In genomic region chr1:53471000-53471399, GRCh38 we compare ENCODE assay signal across 33 cellular contexts. TPM values are rescaled to one million over a fixed set of nuclear protein-coding genes. Genes with fewer than 3 reads are reported as not detected.
"Had no signal": no experiment of that assay in that cellular context is flagged by ENCODE, and none has a peak within 500 bp of the region (broad histone marks: within the 10 kb centered on the region; RNA-seq: fewer than 3 reads in every experiment).

No MANE protein-coding gene starts in this region.

- H3K27me3 Mint-ChIP-seq: activated CD4-positive, alpha-beta memory T cell treated with anti-CD3 and anti-CD28 coated beads for 36 hours; activated CD4-positive, alpha-beta T cell treated with anti-CD3 and anti-CD28 coated beads for 36 hours; activated naive CD8-positive, alpha-beta T cell; activated T-helper 17 cell treated with anti-CD3 and anti-CD28 coated beads, Interleukin-2, amount 50 U/mL, for 72 hours had no signal

- H3K36me3 ChIP-seq: esophagus squamous epithelium, gastroesophageal sphincter had no signal

- H3K27me3 ChIP-seq: body of pancreas, gastroesophageal sphincter had no signal

- H3K36me3 Mint-ChIP-seq: activated CD4-positive, alpha-beta memory T cell treated with anti-CD3 and anti-CD28 coated beads for 36 hours; activated naive CD8-positive, alpha-beta T cell had no signal

- H3K4me1 ChIP-seq: body of pancreas had no signal

- H3K9me3 ChIP-seq: body of pancreas, esophagus squamous epithelium, gastroesophageal sphincter had no signal

- ATAC-seq: activated CD4-positive, alpha-beta T cell treated with anti-CD3 and anti-CD28 coated beads for 36 hours; activated CD8-positive, alpha-beta T cell treated with anti-CD3 and anti-CD28 coated beads, Interleukin-2, amount 10 ng/mL, durations not matched to agents 7 days and 5 days; activated T-cell treated with anti-CD3 and anti-CD28 coated beads, Interleukin-2, amount 50 U/mL, for 4 hours; activated T-helper 17 cell treated with anti-CD3 and anti-CD28 coated beads, Interleukin-2, amount 50 U/mL, for 72 hours had no signal

- H3K4me3 ChIP-seq: body of pancreas, gastroesophageal sphincter had no signal

- DNase-seq: activated CD4-positive, alpha-beta memory T cell treated with anti-CD3 and anti-CD28 coated beads for 36 hours; activated CD4-positive, alpha-beta T cell treated with anti-CD3 and anti-CD28 coated beads for 36 hours; activated CD4-positive, alpha-beta T cell treated with anti-CD3 and anti-CD28 coated beads, Interleukin-2, amount 10 ng/mL, durations not matched to agents 24 days and 14 days; activated CD4-positive, CD25-positive, alpha-beta regulatory T cell; activated CD4-positive, CD25-positive, alpha-beta regulatory T cell treated with anti-CD3 and anti-CD28 coated beads, Interleukin-2, amount 50 U/mL, for 72 hours; activated CD8-positive, alpha-beta T cell treated with anti-CD3 and anti-CD28 coated beads, Interleukin-2, amount 10 ng/mL, durations not matched to agents 7 days and 5 days; activated effector memory CD4-positive, alpha-beta T cell treated with Interleukin-2 at 50 U/mL for 16 hours; activated gamma-delta T cell treated with Interleukin-2 at 50 U/mL for 16 hours; activated naive CD4-positive, alpha-beta T cell treated with anti-CD3 and anti-CD28 coated beads, Interleukin-2, amount 50 U/mL, for 16 hours; activated naive CD4-positive, alpha-beta T cell treated with Interleukin-2 at 50 U/mL for 16 hours; activated T-cell treated with anti-CD3 and anti-CD28 coated beads, Interleukin-2, amount 50 U/mL, for 4 hours; amniotic stem cell; aorta; body of pancreas; effector CD8-positive, alpha-beta T cell; esophagus squamous epithelium; foreskin melanocyte; T-helper 2 cell had no signal

- H3K4me1 Mint-ChIP-seq: activated CD4-positive, alpha-beta T cell treated with anti-CD3 and anti-CD28 coated beads for 36 hours; activated CD4-positive, alpha-beta T cell treated with anti-CD3 and anti-CD28 coated beads, Interleukin-2, amount 10 ng/mL, durations not matched to agents 24 days and 14 days; activated T-helper 17 cell treated with anti-CD3 and anti-CD28 coated beads, Interleukin-2, amount 50 U/mL, for 72 hours had no signal

- FAIRE-seq: colon, endometrium, endothelial cell of umbilical vein had no signal

- H3K4me3 Mint-ChIP-seq: activated CD4-positive, alpha-beta memory T cell treated with anti-CD3 and anti-CD28 coated beads for 36 hours; activated CD4-positive, alpha-beta T cell treated with anti-CD3 and anti-CD28 coated beads for 36 hours; activated CD4-positive, alpha-beta T cell treated with anti-CD3 and anti-CD28 coated beads, Interleukin-2, amount 10 ng/mL, durations not matched to agents 24 days and 14 days; activated CD8-positive, alpha-beta T cell treated with anti-CD3 and anti-CD28 coated beads, Interleukin-2, amount 10 ng/mL, durations not matched to agents 7 days and 5 days; activated naive CD8-positive, alpha-beta T cell; activated T-cell treated with anti-CD3 and anti-CD28 coated beads, Interleukin-2, amount 50 U/mL, for 4 hours; activated T-helper 17 cell treated with anti-CD3 and anti-CD28 coated beads, Interleukin-2, amount 50 U/mL, for 72 hours had no signal

- H3K27ac Mint-ChIP-seq: activated CD4-positive, alpha-beta memory T cell treated with anti-CD3 and anti-CD28 coated beads for 36 hours; activated CD4-positive, alpha-beta T cell treated with anti-CD3 and anti-CD28 coated beads for 36 hours; activated CD4-positive, alpha-beta T cell treated with anti-CD3 and anti-CD28 coated beads, Interleukin-2, amount 10 ng/mL, durations not matched to agents 24 days and 14 days; activated CD8-positive, alpha-beta T cell treated with anti-CD3 and anti-CD28 coated beads, Interleukin-2, amount 10 ng/mL, durations not matched to agents 7 days and 5 days; activated naive CD8-positive, alpha-beta T cell; activated T-helper 17 cell treated with anti-CD3 and anti-CD28 coated beads, Interleukin-2, amount 50 U/mL, for 72 hours had no signal

- H3K9me3 Mint-ChIP-seq: activated CD4-positive, alpha-beta memory T cell treated with anti-CD3 and anti-CD28 coated beads for 36 hours; activated CD4-positive, alpha-beta T cell treated with anti-CD3 and anti-CD28 coated beads, Interleukin-2, amount 10 ng/mL, durations not matched to agents 24 days and 14 days; activated T-cell treated with anti-CD3 and anti-CD28 coated beads, Interleukin-2, amount 50 U/mL, for 4 hours; activated T-helper 17 cell treated with anti-CD3 and anti-CD28 coated beads, Interleukin-2, amount 50 U/mL, for 72 hours had no signal

- H3K27ac ChIP-seq: body of pancreas, epithelial cell of prostate, esophagus squamous epithelium, gastroesophageal sphincter had no signal

RNA-seq across cellular contexts. Expression of gene DMRTB1, which starts 11.8 kb away (rescaled TPM):
- total RNA-seq: activated CD4-positive, alpha-beta memory T cell treated with anti-CD3 and anti-CD28 coated beads for 36 hours; activated CD4-positive, alpha-beta T cell treated with anti-CD3 and anti-CD28 coated beads, Interleukin-2, amount 10 ng/mL, durations not matched to agents 24 days and 14 days; activated CD8-positive, alpha-beta T cell treated with anti-CD3 and anti-CD28 coated beads, Interleukin-2, amount 10 ng/mL, durations not matched to agents 7 days and 5 days; activated T-cell treated with anti-CD3 and anti-CD28 coated beads, Interleukin-2, amount 50 U/mL, for 4 hours; activated T-helper 17 cell treated with anti-CD3 and anti-CD28 coated beads, Interleukin-2, amount 50 U/mL, for 72 hours; aorta; body of pancreas; chondrocyte; dermis microvascular lymphatic vessel endothelial cell; endothelial cell of umbilical vein; esophagus squamous epithelium; fibroblast of lung; fibroblast of villous mesenchyme; gastroesophageal sphincter; glomerular endothelial cell; T-helper 1 cell treated with Interleukin-12 subunit alpha and Interleukin-12 subunit beta and Interleukin-4 antibody, amounts not matched to agents 30 ng/mL and 1 ng/mL, for 36 hours had no signal
- polyA plus RNA-seq: adipose tissue, aorta, endothelial cell of umbilical vein, esophagus, fibroblast of lung had no signal
